Comparison of ENCODE assay signal across 8 cellular contexts in genomic region chr16:82788919-82789318, GRCh38.
"Had no signal": no experiment of that assay in that cellular context is flagged by ENCODE, and none has a peak within 500 bp of the region (broad histone marks: within the 10 kb centered on the region; RNA-seq: fewer than 3 reads in every experiment).

No MANE protein-coding gene starts in this region.

- H3K36me3 Mint-ChIP-seq: IgD-negative memory B cell had no signal

- H3K27ac Mint-ChIP-seq: IgD-negative memory B cell had no signal

- H3K4me3 Mint-ChIP-seq: IgD-negative memory B cell had no signal

- ATAC-seq: HepG2, K562 had no signal

- FAIRE-seq: HepG2, HTR-8/SVneo, K562 had no signal

- H3K4me3 ChIP-seq: K562 had no signal

- H3K27ac ChIP-seq: HL-60 had no signal

- DNase-seq: IMR-90, KBM-7, KG1 had no signal

- H3K9me3 Mint-ChIP-seq: IgD-negative memory B cell had no signal
